In the genomic region with DNA sequence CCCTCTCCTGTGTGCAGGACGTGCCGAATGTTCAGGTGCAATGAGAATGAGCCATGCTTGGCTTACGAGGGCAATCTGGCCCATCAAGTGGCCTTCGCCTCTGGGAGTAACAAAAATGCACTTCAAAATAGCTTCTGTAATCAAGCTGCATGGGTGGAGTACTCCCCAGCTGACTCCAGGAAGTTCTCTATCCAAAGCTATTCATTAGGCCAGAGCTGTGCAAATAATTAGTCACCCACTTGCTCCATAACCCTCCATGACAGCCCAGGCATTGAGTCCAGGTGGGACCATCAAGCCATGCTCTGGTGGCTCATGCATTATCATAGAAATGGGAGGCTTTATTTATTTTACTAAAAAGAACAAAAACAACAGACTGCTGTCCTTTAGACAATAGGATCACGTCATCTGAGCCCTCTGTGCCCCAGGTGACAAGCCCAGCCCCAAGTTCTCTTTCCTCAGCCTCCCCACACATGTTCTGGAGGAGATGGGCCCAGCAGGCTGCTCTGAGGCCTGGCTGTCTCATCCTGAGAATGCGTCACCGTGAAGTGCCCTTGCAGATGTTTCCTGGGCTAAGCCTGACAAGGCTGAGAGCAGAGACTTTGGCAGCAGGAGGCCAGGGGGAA, we compare ENCODE assay signal across 9 cellular contexts.
A peak's percentile ranks its signal among the peaks of the same experiment; 100 is the strongest.
DNase-seq lines count a peak whose midpoint lies in the region; FAIRE-seq and TF ChIP-seq lines count a peak whose summit lies in the region.
"Had no signal": no experiment of that assay in that cellular context is flagged by ENCODE, and none has a peak within 500 bp of the region (broad histone marks: within the 10 kb centered on the region; RNA-seq: fewer than 3 reads in every experiment).

No MANE protein-coding gene starts in this region.

- H3K36me3 Mint-ChIP-seq in activated CD4-positive, alpha-beta T cell treated with anti-CD3 and anti-CD28 coated beads, Interleukin-2, amount 10 ng/mL, durations not matched to agents 24 days and 14 days (ENCODE audit: low read depth), result peaks cover 9% of the 10 kb centered on the region

- H3K4me1 ChIP-seq in HEK293 (ENCODE audit: control insufficient read depth, insufficient read depth, low read length), result no peaks in the 10 kb centered on the region

- H3K9me3 Mint-ChIP-seq in activated CD4-positive, alpha-beta T cell treated with anti-CD3 and anti-CD28 coated beads, Interleukin-2, amount 10 ng/mL, durations not matched to agents 24 days and 14 days, result peaks cover 10% of the 10 kb centered on the region

- peak; percentile 67 for DNase-seq in GM06990 (ENCODE audit: extremely low read depth, insufficient read length)
- peak; percentile 49 for DNase-seq in NCI-H128 (lab: John Stamatoyannopoulos, UW; ENCODE audit: unreplicated experiment)
- peak; percentile 90 for DNase-seq in activated CD4-positive, alpha-beta T cell treated with anti-CD3 and anti-CD28 coated beads, Interleukin-2, amount 10 ng/mL, durations not matched to agents 24 days and 14 days
- DNase-seq in fibroblast of the aortic adventitia (ENCODE audit: low read depth), result peak; percentile 68
- peak; percentile 95 for DNase-seq in smooth muscle cell of the brain vasculature (ENCODE audit: low read depth, low spot score)
- DNase-seq in middle frontal gyrus (ENCODE audit: extremely low spot score, low spot score), result no peak
- DNase-seq in HTR-8/SVneo (ENCODE audit: insufficient read length, low spot score), result no peak

- H3K27me3 ChIP-seq in GM06990 (replicated peaks; ENCODE audit: control insufficient read depth, insufficient read depth, low read length), result no peaks in the 10 kb centered on the region

- no peak for FAIRE-seq in HTR-8/SVneo (lab: Jason Lieb, UNC)
- FAIRE-seq: TTC549 had no signal

- no peak overlapping the region for H3K4me3 ChIP-seq in GM06990 (replicated peaks; ENCODE audit: low read depth, low read length)
- H3K4me3 ChIP-seq in HEK293 (ENCODE audit: low read depth, low read length), result no peak overlapping the region
- no peak overlapping the region for H3K4me3 ChIP-seq in fibroblast of the aortic adventitia (ENCODE audit: low read depth, low read length)

- no peaks in the 10 kb centered on the region for H3K27me3 Mint-ChIP-seq in activated CD4-positive, alpha-beta T cell treated with anti-CD3 and anti-CD28 coated beads, Interleukin-2, amount 10 ng/mL, durations not matched to agents 24 days and 14 days

- POLR2A ChIA-PET in HEK293 (lab: Yijun Ruan, JAX), result no interaction called here

- CTCF ChIA-PET in HEK293 (lab: Yijun Ruan, JAX), result interaction anchor here (0.8 to 1.3 kb wide), 3 partner anchors 9 to 125 kb away, joined by 3 to 4 read pairs (median 3); no protein-coding TSS in a partner anchor

- intact Hi-C loops in activated CD4-positive, alpha-beta T cell treated with anti-CD3 and anti-CD28 coated beads, Interleukin-2, amount 10 ng/mL, durations not matched to agents 24 days and 14 days (cut with micrococcal nuclease), result loop anchor here (1.0 to 5.0 kb wide), 13 partner anchors 14 to 287 kb away; no protein-coding TSS in a partner anchor

- H3K4me1 Mint-ChIP-seq in activated CD4-positive, alpha-beta T cell treated with anti-CD3 and anti-CD28 coated beads, Interleukin-2, amount 10 ng/mL, durations not matched to agents 24 days and 14 days, result peaks cover 79% of the 10 kb centered on the region

- H3K9me3 ChIP-seq in HEK293 (ENCODE audit: control insufficient read depth, insufficient read depth, low read depth, low read length), result no peaks in the 10 kb centered on the region

- H3K36me3 ChIP-seq in GM06990 (ENCODE audit: control insufficient read depth, insufficient read depth, low read length) (no peaks in the 10 kb centered on the region), HEK293 (ENCODE audit: control insufficient read depth in 2 of 2, insufficient read depth in 1 of 2, low read length in 2 of 2) (no peaks in the 10 kb centered on the region)

- no peak overlapping the region; the same call in 1 of the 2 replicates for H3K27ac ChIP-seq in HEK293 (ENCODE audit: extremely low read depth, low read depth, low read length)

- peak overlapping the region; percentile 88 for H3K27ac Mint-ChIP-seq in activated CD4-positive, alpha-beta T cell treated with anti-CD3 and anti-CD28 coated beads, Interleukin-2, amount 10 ng/mL, durations not matched to agents 24 days and 14 days

- H3K4me3 Mint-ChIP-seq in activated CD4-positive, alpha-beta T cell treated with anti-CD3 and anti-CD28 coated beads, Interleukin-2, amount 10 ng/mL, durations not matched to agents 24 days and 14 days, result peak overlapping the region; percentile 24

- TF ChIP-seq CTCF in GM06990 (IDR thresholded peaks at IDR 0.05; ENCODE audit: insufficient read depth, low read length, poor library complexity, severe bottlenecking), result no peak
- TF ChIP-seq CTCF in HEK293 (tag by site-specific recombination; IDR thresholded peaks at IDR 0.05), result no peak
- TF ChIP-seq CTCF in fibroblast of the aortic adventitia (IDR thresholded peaks at IDR 0.05; ENCODE audit: insufficient read depth, low read length), result no peak

TF ChIP-seq in HEK293, 187 proteins besides CTCF, POLR2A, EP300 and RAD21:
- TF ChIP-seq ZNF175 (tag by site-specific recombination; IDR thresholded peaks at IDR 0.05), result no peak
- TF ChIP-seq SP7 (tag by site-specific recombination; IDR thresholded peaks at IDR 0.05), result no peak
- no peak for TF ChIP-seq HOXC10 (CRISPR knock-in tag; IDR thresholded peaks at IDR 0.05)
- no peak for TF ChIP-seq HOXA7 (CRISPR knock-in tag; IDR thresholded peaks at IDR 0.05; ENCODE audit: borderline replicate concordance)
- peak; percentile 47; the same call in 1 of the 2 replicates for TF ChIP-seq ZIC2 (tag by site-specific recombination; IDR thresholded peaks at IDR 0.05)
- no peak for TF ChIP-seq ZNF354C (tag by site-specific recombination; IDR thresholded peaks at IDR 0.05; ENCODE audit: borderline replicate concordance, low read depth)
- TF ChIP-seq IKZF3 (tag by site-specific recombination; IDR thresholded peaks at IDR 0.05), result no peak

Comparison
In these comparisons a context has a peak if more than half of its experiments do, and no peak if none do; other contexts are left out.
1. DNase-seq: peak in GM06990 (single experiment), NCI-H128 (single experiment), activated CD4-positive, alpha-beta T cell treated with anti-CD3 and anti-CD28 coated beads, Interleukin-2, amount 10 ng/mL, durations not matched to agents 24 days and 14 days (single experiment), fibroblast of the aortic adventitia (single experiment) and smooth muscle cell of the brain vasculature (single experiment); none in middle frontal gyrus (single experiment) and HTR-8/SVneo (single experiment).